In the genomic region with DNA sequence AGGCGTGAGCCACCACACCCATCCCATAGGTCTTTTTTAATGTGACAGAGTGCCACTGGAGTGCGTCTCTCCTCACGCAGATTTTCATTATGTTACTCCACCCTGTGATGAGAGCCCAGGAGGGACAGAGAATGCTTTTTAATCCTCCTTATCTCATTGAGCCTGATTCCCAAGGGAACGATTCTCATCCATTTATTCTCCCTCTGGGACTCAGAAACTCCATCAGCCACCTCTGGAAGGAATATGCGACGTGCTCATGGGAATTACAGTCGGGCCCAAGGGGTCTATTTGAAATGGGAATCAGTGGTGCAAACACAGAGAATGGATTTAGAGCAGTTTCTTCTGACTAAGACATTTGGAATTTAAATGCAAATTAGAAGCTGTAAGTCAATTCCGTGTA, we compare ENCODE assay signal across 23 cellular contexts.
A peak's percentile ranks its signal among the peaks of the same experiment; 100 is the strongest.
DNase-seq lines count a peak whose midpoint lies in the region; ATAC-seq and TF ChIP-seq lines count a peak whose summit lies in the region.
"Had no signal": no experiment of that assay in that cellular context is flagged by ENCODE, and none has a peak within 500 bp of the region (broad histone marks: within the 10 kb centered on the region; RNA-seq: fewer than 3 reads in every experiment).

No MANE protein-coding gene starts in this region.

- H3K27ac ChIP-seq in gastroesophageal sphincter, result no peak overlapping the region
- H3K27ac ChIP-seq: A549 had no signal

- DNase-seq in D341Med (ENCODE audit: low spot score) (peak; percentile 62), NCI-H1092 treated with DMSO at 0.1 percent for 48 hours (lab: John Stamatoyannopoulos, UW) (peak; percentile 59), NCI-H82 (lab: John Stamatoyannopoulos, UW) (peak; percentile 98), renal cortical epithelial cell (ENCODE audit: low read depth) (peak; percentile 33)
- DNase-seq in activated effector memory CD4-positive, alpha-beta T cell treated with anti-CD3 and anti-CD28 coated beads, Interleukin-2, amount 50 U/mL, for 16 hours, result no peak
- DNase-seq in stimulated activated naive CD4-positive, alpha-beta T cell (lab: John Stamatoyannopoulos, UW), result no peak
- DNase-seq: C1 segment of cervical spinal cord; Caco-2; CD4-positive, alpha-beta memory T cell; DMS 273 treated with DMSO at 0.1 percent for 48 hours; DMS79; EL; GF-D8; Karpas-422; NCI-H1105; NCI-H2029; NCI-H2171; NCI-H226; NCI-H510A; SHP77; T-cell had no signal

- ATAC-seq in gastroesophageal sphincter, result no peak
- ATAC-seq: A549, T-cell had no signal

- H3K27me3 ChIP-seq in gastroesophageal sphincter, result no peaks in the 10 kb centered on the region

- TF ChIP-seq EP300 in gastroesophageal sphincter (IDR thresholded peaks at IDR 0.05), result no peak

- TF ChIP-seq POLR2A in gastroesophageal sphincter (IDR thresholded peaks at IDR 0.05), result no peak

- WGBS in gastroesophageal sphincter (ENCODE audit: low coverage in 1 of 2), 2 donors, result 74 to 83% methylated on average over 5 of the region's 8 CpGs

- H3K9me3 ChIP-seq in gastroesophageal sphincter, result no peaks in the 10 kb centered on the region
- H3K9me3 ChIP-seq: A549, Caco-2 had no signal

- no peak for TF ChIP-seq CTCF in gastroesophageal sphincter (IDR thresholded peaks at IDR 0.05)

- H3K4me3 ChIP-seq in gastroesophageal sphincter, result no peak overlapping the region
- H3K4me3 ChIP-seq: A549 had no signal

- H3K36me3 ChIP-seq in gastroesophageal sphincter, result no peaks in the 10 kb centered on the region

- H3K4me1 ChIP-seq in gastroesophageal sphincter, result no peaks in the 10 kb centered on the region
- H3K4me1 ChIP-seq: A549, Caco-2 had no signal

Comparison
In these comparisons a context has a peak if more than half of its experiments do, and no peak if none do; other contexts are left out.
1. DNase-seq: peak in D341Med (single experiment), NCI-H1092 treated with DMSO at 0.1 percent for 48 hours (single experiment), NCI-H82 (single experiment) and renal cortical epithelial cell (single experiment); none in activated effector memory CD4-positive, alpha-beta T cell treated with anti-CD3 and anti-CD28 coated beads, Interleukin-2, amount 50 U/mL, for 16 hours (single experiment) and stimulated activated naive CD4-positive, alpha-beta T cell (0 of 6).